ENCODE assay signal across 15 cellular contexts in the genomic region with DNA sequence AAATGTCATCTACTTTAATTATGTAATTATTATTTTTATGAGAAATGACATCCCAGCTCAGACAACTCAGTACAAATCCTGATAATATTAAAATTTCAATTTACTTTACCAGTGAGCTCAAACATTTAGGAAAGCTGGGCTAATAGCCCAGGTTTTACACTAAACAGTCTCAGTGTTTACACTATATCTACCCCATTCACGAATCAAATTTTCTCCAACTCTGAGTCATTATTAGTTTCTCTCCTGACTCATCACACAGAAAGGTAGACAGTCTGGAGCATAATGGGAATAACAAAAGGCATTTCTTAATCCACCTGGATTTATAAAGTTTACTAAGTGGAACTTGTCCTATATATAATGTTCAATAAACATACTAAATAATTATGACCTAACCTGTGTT. TPM values are rescaled to one million over a fixed set of nuclear protein-coding genes. Genes with fewer than 3 reads are reported as not detected.
A peak's percentile ranks its signal among the peaks of the same experiment; 100 is the strongest.
DNase-seq lines count a peak whose midpoint lies in the region; ATAC-seq, FAIRE-seq and TF ChIP-seq lines count a peak whose summit lies in the region.
"Had no signal": no experiment of that assay in that cellular context is flagged by ENCODE, and none has a peak within 500 bp of the region (broad histone marks: within the 10 kb centered on the region; RNA-seq: fewer than 3 reads in every experiment).

No MANE protein-coding gene starts in this region.

- H4K91ac ChIP-seq in IMR-90 (ENCODE audit: insufficient read depth, low read depth, low read length): no peak overlapping the region

- WGBS in IMR-90 (ENCODE audit: extremely low coverage in 2 of 2, insufficient read length in 1 of 2), 2 experiments: no CpG with 5 or more reads among the region's 1 CpG

- DNase-seq in AG08395 (ENCODE audit: low spot score) (peak; percentile 46), IMR-90 (peak; percentile 88), astrocyte of the spinal cord (ENCODE audit: low read depth, low spot score) (peak; percentile 76), WERI-Rb-1 (no peak)
- DNase-seq in CD8-positive, alpha-beta memory T cell: no peak
- DNase-seq in NK-92 treated with Interleukin-12 subunit alpha and Interleukin-12 subunit beta, amount 100 ng/mL, for 24 hours (lab: John Stamatoyannopoulos, UW): no peak
- DNase-seq in effector memory CD4-positive, alpha-beta T cell: no peak
- DNase-seq: activated CD4-positive, alpha-beta memory T cell treated with anti-CD3 and anti-CD28 coated beads, Interleukin-2, amount 10 ng/mL, durations not matched to agents 7 days and 5 days; activated naive CD4-positive, alpha-beta T cell treated with anti-CD3 and anti-CD28 coated beads, Interleukin-2, amount 10 ng/mL, durations not matched to agents 7 days and 5 days; hypothalamus; NCI-H1105; NCI-H774; right lobe of liver; testis had no signal

- no peak overlapping the region for H4K8ac ChIP-seq in IMR-90 (ENCODE audit: low read depth in 2 of 2, low read length in 2 of 2)

- H3K4me3 ChIP-seq in IMR-90 (ENCODE audit: insufficient read depth, low read depth, low read length) (no peak overlapping the region), astrocyte of the spinal cord (ENCODE audit: low read depth, low read length) (no peak overlapping the region), WERI-Rb-1 (ENCODE audit: low read depth, low read length) (no peak overlapping the region)
- no peak overlapping the region for H3K4me3 ChIP-seq in CD8-positive, alpha-beta memory T cell (ENCODE audit: low read length)
- no peak overlapping the region for H3K4me3 ChIP-seq in effector memory CD4-positive, alpha-beta T cell (ENCODE audit: insufficient read depth, low read depth, low read length, poor library complexity, severe bottlenecking)
- H3K4me3 ChIP-seq: right lobe of liver, testis had no signal

- in situ Hi-C loops in IMR-90 (cut with MboI; ENCODE audit: low sequenced_read_pairs): loop anchor here (5.0 kb wide), 1 partner anchor 263 kb away; no protein-coding TSS in a partner anchor
- in situ Hi-C loops in astrocyte of the spinal cord (cut with HindIII; ENCODE audit: low sequenced_read_pairs): no loop called here

- H3K27ac ChIP-seq in IMR-90 (ENCODE audit: insufficient read depth, low read length) (no peak overlapping the region), WERI-Rb-1 (no peak overlapping the region)
- H3K27ac ChIP-seq in CD8-positive, alpha-beta memory T cell (ENCODE audit: low read depth, low read length): no peak overlapping the region
- no peak overlapping the region for H3K27ac ChIP-seq in effector memory CD4-positive, alpha-beta T cell (ENCODE audit: insufficient read depth, low read length, poor library complexity, severe bottlenecking)
- H3K27ac ChIP-seq: right lobe of liver, testis had no signal

- H3K27ac Mint-ChIP-seq in CD8-positive, alpha-beta memory T cell: no peak overlapping the region
- H3K27ac Mint-ChIP-seq: activated CD4-positive, alpha-beta memory T cell treated with anti-CD3 and anti-CD28 coated beads, Interleukin-2, amount 10 ng/mL, durations not matched to agents 7 days and 5 days; activated naive CD4-positive, alpha-beta T cell treated with anti-CD3 and anti-CD28 coated beads, Interleukin-2, amount 10 ng/mL, durations not matched to agents 7 days and 5 days had no signal

- H2AFZ ChIP-seq in IMR-90 (replicated peaks; ENCODE audit: low read length, poor library complexity): no peak overlapping the region

- peaks cover 37% of the 10 kb centered on the region; the same call in 1 of the 2 replicates for H4K20me1 ChIP-seq in IMR-90 (ENCODE audit: insufficient read depth, low read length)

- H4K5ac ChIP-seq in IMR-90 (ENCODE audit: low read depth, low read length): no peak overlapping the region

- ATAC-seq in IMR-90 (ENCODE audit: low read depth): peak; percentile 38

- FAIRE-seq in islet of Langerhans (lab: Jason Lieb, UNC): peak; percentile 71

- no peak overlapping the region for H3K4me3 Mint-ChIP-seq in CD8-positive, alpha-beta memory T cell
- H3K4me3 Mint-ChIP-seq: activated CD4-positive, alpha-beta memory T cell treated with anti-CD3 and anti-CD28 coated beads, Interleukin-2, amount 10 ng/mL, durations not matched to agents 7 days and 5 days; activated naive CD4-positive, alpha-beta T cell treated with anti-CD3 and anti-CD28 coated beads, Interleukin-2, amount 10 ng/mL, durations not matched to agents 7 days and 5 days had no signal

- TF ChIP-seq POLR2A in IMR-90 (IDR thresholded peaks at IDR 0.05; ENCODE audit: low read depth, low read length): no peak

- H3K27me3 Mint-ChIP-seq in CD8-positive, alpha-beta memory T cell: peaks cover 30 to 58% of the 10 kb centered on the region in 2 donors

- no TSS peak for BruUV-seq in IMR-90 (replicated peaks; lab: Mats Ljungman, UMichigan)

- H3K79me1 ChIP-seq in IMR-90 (ENCODE audit: low read depth in 1 of 2, low read length in 2 of 2): peaks cover 8 to 55% of the 10 kb centered on the region in 2 experiments; a peak in 3 of 4 replicates

- CTCF ChIA-PET in IMR-90 (lab: Yijun Ruan, JAX): interaction anchor here (0.6 kb wide), 1 partner anchor 16 kb away, joined by 3 read pairs; no protein-coding TSS in a partner anchor
- CTCF ChIA-PET in CD8-positive, alpha-beta memory T cell (lab: Charles Lee): no interaction called here

- no peak overlapping the region for H2BK15ac ChIP-seq in IMR-90 (ENCODE audit: low read depth, low read length)

- peaks cover 7 to 16% (median 11%) of the 10 kb centered on the region in 3 donors for H3K4me1 Mint-ChIP-seq in CD8-positive, alpha-beta memory T cell

- H3K9ac ChIP-seq in IMR-90 (ENCODE audit: low read depth, low read length): no peak overlapping the region

- peak overlapping the region; percentile 44; the same call in 1 of the 2 replicates for H3K4me2 ChIP-seq in IMR-90 (ENCODE audit: low read depth, low read length)

- H3K4me1 ChIP-seq in IMR-90 (ENCODE audit: control insufficient read depth, insufficient read depth, low read length): peaks cover 2% of the 10 kb centered on the region; the same call in 1 of the 2 replicates
- peaks cover 12% of the 10 kb centered on the region for H3K4me1 ChIP-seq in CD8-positive, alpha-beta memory T cell (ENCODE audit: insufficient read depth, low read length)
- no peaks in the 10 kb centered on the region for H3K4me1 ChIP-seq in effector memory CD4-positive, alpha-beta T cell (ENCODE audit: control insufficient read depth, insufficient read depth, low read length, poor library complexity, severe bottlenecking)
- H3K4me1 ChIP-seq: testis had no signal

- dilution Hi-C loops in IMR-90 (cut with HindIII; ENCODE audit: low sequenced_read_pairs, unreplicated experiment): no loop called here

- no peaks in the 10 kb centered on the region for H3K27me3 ChIP-seq in IMR-90 (ENCODE audit: control insufficient read depth, insufficient read depth, low read length)
- H3K27me3 ChIP-seq in CD8-positive, alpha-beta memory T cell (ENCODE audit: insufficient read depth, low read length, poor library complexity, severe bottlenecking): peaks cover 5% of the 10 kb centered on the region
- no peaks in the 10 kb centered on the region for H3K27me3 ChIP-seq in WERI-Rb-1 (ENCODE audit: insufficient read depth, low read depth, severe bottlenecking)
- H3K27me3 ChIP-seq in effector memory CD4-positive, alpha-beta T cell (replicated peaks; ENCODE audit: control insufficient read depth, insufficient read depth, low read length, poor library complexity, severe bottlenecking): peaks cover 8% of the 10 kb centered on the region
- H3K27me3 ChIP-seq: right lobe of liver, testis had no signal

- H3K4ac ChIP-seq in IMR-90 (ENCODE audit: low read depth, low read length): no peak overlapping the region

- no peak overlapping the region for H3K14ac ChIP-seq in IMR-90 (replicated peaks; ENCODE audit: low read depth, low read length)

- H3K56ac ChIP-seq in IMR-90 (ENCODE audit: extremely low read depth, insufficient read depth, low read length): no peak overlapping the region

- TF ChIP-seq RAD21 in IMR-90 (IDR thresholded peaks at IDR 0.05; ENCODE audit: low read length): no peak

- peaks cover 0 to 2% (median 0%) of the 10 kb centered on the region in 5 donors for H3K9me3 Mint-ChIP-seq in CD8-positive, alpha-beta memory T cell
- H3K9me3 Mint-ChIP-seq: activated CD4-positive, alpha-beta memory T cell treated with anti-CD3 and anti-CD28 coated beads, Interleukin-2, amount 10 ng/mL, durations not matched to agents 7 days and 5 days; activated naive CD4-positive, alpha-beta T cell treated with anti-CD3 and anti-CD28 coated beads, Interleukin-2, amount 10 ng/mL, durations not matched to agents 7 days and 5 days had no signal

- H2AK5ac ChIP-seq in IMR-90 (ENCODE audit: low read depth, low read length): no peak overlapping the region

- H3K23ac ChIP-seq in IMR-90 (ENCODE audit: low read depth, low read length): no peak overlapping the region

- peak overlapping the region; percentile 71 for H2BK5ac ChIP-seq in IMR-90 (ENCODE audit: low read depth, low read length, poor library complexity, severe bottlenecking)

- H3K9me1 ChIP-seq in IMR-90 (ENCODE audit: insufficient read depth, low read length): peaks cover 6% of the 10 kb centered on the region

- H2BK120ac ChIP-seq in IMR-90 (ENCODE audit: low read depth, low read length): no peak overlapping the region

- H2AK9ac ChIP-seq in IMR-90 (replicated peaks; ENCODE audit: low read depth, low read length, poor library complexity): no peak overlapping the region

- TF ChIP-seq CTCF in IMR-90 (conservative IDR thresholded peaks at IDR 0.05; ENCODE audit: low read depth, low read length): no peak
- TF ChIP-seq CTCF in astrocyte of the spinal cord (IDR thresholded peaks at IDR 0.05; ENCODE audit: low read depth, low read length): no peak
- no peak for TF ChIP-seq CTCF in WERI-Rb-1 (IDR thresholded peaks at IDR 0.05; ENCODE audit: low read depth, low read length)

- no peak overlapping the region for H2BK20ac ChIP-seq in IMR-90 (ENCODE audit: low read depth, low read length)

- intact Hi-C loops in IMR-90 (cut with micrococcal nuclease): loop anchor here (5.0 to 10.0 kb wide), 2 partner anchors 63 to 100 kb away; no protein-coding TSS in a partner anchor

- H3K36me3 Mint-ChIP-seq in CD8-positive, alpha-beta memory T cell: no peaks in the 10 kb centered on the region
- H3K36me3 Mint-ChIP-seq: activated naive CD4-positive, alpha-beta T cell treated with anti-CD3 and anti-CD28 coated beads, Interleukin-2, amount 10 ng/mL, durations not matched to agents 7 days and 5 days had no signal

- no peak overlapping the region for H3K18ac ChIP-seq in IMR-90 (ENCODE audit: low read depth, low read length)

- POLR2A ChIA-PET in IMR-90 (lab: Charles Lee; ENCODE audit: unreplicated experiment): no interaction called here
- POLR2A ChIA-PET in CD8-positive, alpha-beta memory T cell (lab: Charles Lee): no interaction called here

- H3K36me3 ChIP-seq in IMR-90 (ENCODE audit: control insufficient read depth, insufficient read depth, low read length) (no peaks in the 10 kb centered on the region), WERI-Rb-1 (peaks cover 5% of the 10 kb centered on the region)
- no peaks in the 10 kb centered on the region for H3K36me3 ChIP-seq in CD8-positive, alpha-beta memory T cell (ENCODE audit: insufficient read depth, low read length)
- H3K36me3 ChIP-seq in effector memory CD4-positive, alpha-beta T cell (ENCODE audit: control insufficient read depth, insufficient read depth, low read length): no peaks in the 10 kb centered on the region
- H3K36me3 ChIP-seq: right lobe of liver had no signal

- no peaks in the 10 kb centered on the region for H3K9me3 ChIP-seq in IMR-90 (ENCODE audit: control insufficient read depth, insufficient read depth, low read length)
- H3K9me3 ChIP-seq in CD8-positive, alpha-beta memory T cell (ENCODE audit: low read length): no peaks in the 10 kb centered on the region
- H3K9me3 ChIP-seq in WERI-Rb-1 (ENCODE audit: severe bottlenecking): no peaks in the 10 kb centered on the region
- no peaks in the 10 kb centered on the region for H3K9me3 ChIP-seq in effector memory CD4-positive, alpha-beta T cell (ENCODE audit: control insufficient read depth, low read length)
- H3K9me3 ChIP-seq: right lobe of liver, testis had no signal

RNA-seq across cellular contexts. Expression of a gene that starts 5.7 kb away (rescaled TPM):
- 13.6 and 34.4 TPM in 2 replicates for total RNA-seq in IMR-90 (2012; rRNA removed)
- polyA plus RNA-seq in IMR-90 (2012; rRNA removed): 13.2 and 13.3 TPM in 2 replicates
- polyA plus RNA-seq in IMR-90 (2012; cell fraction: cytosol; rRNA removed): 9.8 and 10.8 TPM in 2 replicates
- 18.7 and 33.9 TPM in 2 replicates for polyA plus RNA-seq in IMR-90 (2012; cell fraction: nucleus; rRNA removed; ENCODE audit: low replicate concordance)
- 1 to 10 TPM; 2.3 to 2.4 TPM for total RNA-seq in CD8-positive, alpha-beta memory T cell
- polyA plus RNA-seq in CD8-positive, alpha-beta memory T cell: 2.9 TPM

Comparison
In these comparisons a context has a peak if more than half of its experiments do, and no peak if none do; other contexts are left out.
1. DNase-seq: peak in AG08395 (single experiment), IMR-90 (single experiment) and astrocyte of the spinal cord (single experiment); none in CD8-positive, alpha-beta memory T cell (0 of 5), NK-92 treated with Interleukin-12 subunit alpha and Interleukin-12 subunit beta, amount 100 ng/mL, for 24 hours (single experiment), WERI-Rb-1 (single experiment) and effector memory CD4-positive, alpha-beta T cell (0 of 3).